8 cellular contexts compared by ENCODE assay signal in genomic region chr19:6218497-6219146, GRCh38.
DNase-seq lines count a peak whose midpoint lies in the region; ATAC-seq and TF ChIP-seq lines count a peak whose summit lies in the region.

No MANE protein-coding gene starts in this region.

- DNase-seq in NCI-H2171 treated with DMSO at 0.1 percent for 48 hours (lab: John Stamatoyannopoulos, UW) (peak; percentile 27), NCI-H2171 (lab: John Stamatoyannopoulos, UW) (no peak), NB4 (ENCODE audit: low read depth) (peak; percentile 78), UCSD-AML1 (lab: John Stamatoyannopoulos, UW; ENCODE audit: unreplicated experiment) (peak; percentile 80), body of pancreas (peak; percentile 84 to 91 (median 86)), iPS DF 4.7 (ENCODE audit: extremely low read depth, low spot score) (peak; percentile 38)
- DNase-seq in stimulated activated CD4-positive, alpha-beta T cell treated with anti-CD3 and anti-CD28 coated beads, Interleukin-12 subunit alpha, Interleukin-12 subunit beta, amount 100 ng/mL, for 4 hours = peak; percentile 79

- H3K4me3 ChIP-seq in NB4 (ENCODE audit: low read depth, low read length) (no peak overlapping the region), body of pancreas (no peak overlapping the region)

- H3K4me1 ChIP-seq in body of pancreas = peaks cover 15% of the 10 kb centered on the region

- no peaks in the 10 kb centered on the region for H3K27me3 ChIP-seq in body of pancreas

- H3K36me3 ChIP-seq in body of pancreas (replicated peaks in 1 of 2; ENCODE audit: insufficient read depth in 1 of 2, low read depth in 2 of 2) = peaks cover 0 to 2% of the 10 kb centered on the region in 2 donors

- no peak overlapping the region for H3K27ac ChIP-seq in body of pancreas

- no peaks in the 10 kb centered on the region for H3K9me3 ChIP-seq in body of pancreas

- ATAC-seq in body of pancreas = peak; percentile 67
- no peak for ATAC-seq in HG03045 (IDR thresholded peaks at IDR 0.05; ENCODE audit: unreplicated experiment)

- intact Hi-C loops in body of pancreas (cut with DNase I) = loop anchor here (5.0 kb wide), 1 partner anchor 79 kb away; no protein-coding TSS in a partner anchor

- TF ChIP-seq POLR2A in NB4 (IDR thresholded peaks at IDR 0.05; ENCODE audit: extremely low read depth, insufficient read length) (no peak), body of pancreas (IDR thresholded peaks at IDR 0.05) (no peak)

- 47 to 56% methylated on average over 6 to 17 of the region's 17 CpGs for WGBS in body of pancreas, 2 donors

- TF ChIP-seq CTCF in NB4 (IDR thresholded peaks at IDR 0.05; ENCODE audit: low read depth, low read length) = peak; percentile 58
- peak; percentile 86 to 96 (median 93) for TF ChIP-seq CTCF in body of pancreas (IDR thresholded peaks at IDR 0.05)
